In the genomic region with DNA sequence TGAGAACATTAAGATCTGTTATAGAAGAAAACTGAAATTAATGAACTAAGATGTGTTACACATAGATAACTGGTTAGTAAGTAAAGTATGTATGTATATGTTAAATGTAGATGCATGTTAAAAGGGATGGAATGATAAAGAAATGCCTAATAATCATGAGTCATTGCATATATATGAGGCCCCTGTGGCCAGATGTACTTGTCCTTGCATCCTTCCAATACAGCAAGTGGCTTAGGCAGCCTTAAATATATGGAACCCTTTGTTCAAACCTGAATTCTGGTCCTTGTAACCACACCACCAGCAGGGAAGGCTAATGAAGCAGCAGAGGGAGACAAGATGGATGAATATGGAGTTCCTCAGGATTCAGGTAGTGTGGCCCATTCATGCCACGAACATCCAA, we compare ENCODE assay signal across 1 cellular context.
TF ChIP-seq lines count a peak whose summit lies in the region.

No MANE protein-coding gene starts in this region.

TF ChIP-seq in IMR-90, 13 proteins besides CTCF, POLR2A, EP300 and RAD21:
- TF ChIP-seq MAFK (IDR thresholded peaks at IDR 0.05; ENCODE audit: low read depth, low read length) (no peak), NFE2L2 (IDR thresholded peaks at IDR 0.05; ENCODE audit: low read depth, low read length) (peak; percentile 24; the same call in 1 of the 2 replicates), BHLHE40 (IDR thresholded peaks at IDR 0.05; ENCODE audit: low read depth, low read length) (no peak), FOS (IDR thresholded peaks at IDR 0.05; ENCODE audit: low read depth, low read length) (no peak)
TF ChIP-seq in IMR-90: peak in this region for 1.
